Comparison of ENCODE assay signal across 18 cellular contexts in genomic region chr17:27991594-27991993, GRCh38. TPM values are rescaled to one million over a fixed set of nuclear protein-coding genes. Genes with fewer than 3 reads are reported as not detected.
A peak's percentile ranks its signal among the peaks of the same experiment; 100 is the strongest.
DNase-seq lines count a peak whose midpoint lies in the region; ATAC-seq, FAIRE-seq and TF ChIP-seq lines count a peak whose summit lies in the region.
"Had no signal": no experiment of that assay in that cellular context is flagged by ENCODE, and none has a peak within 500 bp of the region (broad histone marks: within the 10 kb centered on the region; RNA-seq: fewer than 3 reads in every experiment).

No MANE protein-coding gene starts in this region.

- H3K4me1 ChIP-seq in HepG2 (ENCODE audit: insufficient read depth, low read length) (no peaks in the 10 kb centered on the region), right lobe of liver (no peaks in the 10 kb centered on the region), Caco-2 (peaks cover 53% of the 10 kb centered on the region)
- no peaks in the 10 kb centered on the region for H3K4me1 ChIP-seq in naive thymus-derived CD4-positive, alpha-beta T cell (ENCODE audit: control insufficient read depth in 2 of 2, insufficient read depth in 2 of 2, low read length in 2 of 2)
- H3K4me1 ChIP-seq: A549 had no signal

- in situ Hi-C loops in HepG2 (cut with HindIII; ENCODE audit: extremely low pct_ligation_motif_present, low pct_unique_long_range_greater_than_20kb) = no loop called here

- H3K27ac ChIP-seq in HepG2 (ENCODE audit: extremely low read length, insufficient read depth, low read length) = no peak overlapping the region
- H3K27ac ChIP-seq in right lobe of liver = no peak overlapping the region
- H3K27ac ChIP-seq in dorsolateral prefrontal cortex = peak overlapping the region in 53 of 59 donors; percentile 17 to 98 (median 92)
- H3K27ac ChIP-seq in naive thymus-derived CD4-positive, alpha-beta T cell (ENCODE audit: low read depth, low read length) = no peak overlapping the region
- H3K27ac ChIP-seq: 22Rv1, A549, C4-2B had no signal

- H3K4me3 Mint-ChIP-seq in naive thymus-derived CD4-positive, alpha-beta T cell = no peak overlapping the region
- H3K4me3 Mint-ChIP-seq in Caco-2 (ENCODE audit: unreplicated experiment) = no peak overlapping the region
- H3K4me3 Mint-ChIP-seq: CD4-positive, alpha-beta T cell; H9 had no signal

- BruUV-seq in HepG2 (replicated peaks; lab: Mats Ljungman, UMichigan) = no TSS peak
- no TSS peak for BruUV-seq in Caco-2 (replicated peaks; lab: Mats Ljungman, UMichigan)

- DNase-seq in HepG2 (ENCODE audit: low spot score) (peak; percentile 11), right lobe of liver (no peak), dorsolateral prefrontal cortex (no peak), pons (ENCODE audit: low spot score) (peak; percentile 69), NCI-H1436 (lab: John Stamatoyannopoulos, UW) (no peak), NCI-H2227 treated with DMSO at 0.1 percent for 48 hours (lab: John Stamatoyannopoulos, UW) (no peak), Caco-2 (no peak)
- no peak for DNase-seq in naive thymus-derived CD4-positive, alpha-beta T cell
- DNase-seq: AML-193; Calu3; CD4-positive, alpha-beta T cell; DMS79 treated with DMSO at 0.1 percent for 48 hours; GF-D8; H9 had no signal

- ATAC-seq in HepG2 (no peak), right lobe of liver (no peak)
- no peak for ATAC-seq in naive thymus-derived CD4-positive, alpha-beta T cell
- ATAC-seq: A549 had no signal

- TF ChIP-seq EP300 in HepG2 (IDR thresholded peaks at IDR 0.05; ENCODE audit: low read depth in 2 of 2, low read length in 2 of 2) = no peak
- no peak for TF ChIP-seq EP300 in HepG2 (CRISPR knock-in tag; IDR thresholded peaks at IDR 0.05; ENCODE audit: borderline replicate concordance)

- no peak for TF ChIP-seq RAD21 in HepG2 (CRISPR knock-in tag; IDR thresholded peaks at IDR 0.05)

- no peak overlapping the region for H3K4me2 ChIP-seq in HepG2 (ENCODE audit: low read depth, low read length)
- H3K4me2 ChIP-seq: A549 had no signal

- no peaks in the 10 kb centered on the region for H3K9me3 Mint-ChIP-seq in naive thymus-derived CD4-positive, alpha-beta T cell
- H3K9me3 Mint-ChIP-seq in Caco-2 (ENCODE audit: unreplicated experiment) = peaks cover 25% of the 10 kb centered on the region
- H3K9me3 Mint-ChIP-seq: CD4-positive, alpha-beta T cell had no signal

- no peaks in the 10 kb centered on the region for H3K27me3 ChIP-seq in HepG2 (ENCODE audit: control insufficient read depth in 1 of 2, insufficient read depth in 2 of 2, low read length in 2 of 2)
- no peaks in the 10 kb centered on the region for H3K27me3 ChIP-seq in right lobe of liver
- no peaks in the 10 kb centered on the region for H3K27me3 ChIP-seq in dorsolateral prefrontal cortex
- no peaks in the 10 kb centered on the region for H3K27me3 ChIP-seq in naive thymus-derived CD4-positive, alpha-beta T cell (ENCODE audit: control insufficient read depth in 2 of 2, insufficient read depth in 2 of 2, low read length in 2 of 2)
- H3K27me3 ChIP-seq in Caco-2 (replicated peaks; ENCODE audit: control insufficient read depth, insufficient read depth, low read length) = no peaks in the 10 kb centered on the region

- intact Hi-C loops in HepG2 (cut with micrococcal nuclease; ENCODE audit: unreplicated experiment) (no loop called here), right lobe of liver (cut with DNase I) (no loop called here), dorsolateral prefrontal cortex (cut with DNase I) (loop anchor here in 1 of 2 donors (5.0 kb wide), 1 partner anchor 99 kb away; the partner anchor contains the start of gene LYRM9), Caco-2 (cut with micrococcal nuclease; ENCODE audit: unreplicated experiment) (no loop called here)
- intact Hi-C loops in naive thymus-derived CD4-positive, alpha-beta T cell (cut with micrococcal nuclease) = no loop called here

- H3K9me3 ChIP-seq in HepG2 (ENCODE audit: low read length) (no peaks in the 10 kb centered on the region), right lobe of liver (no peaks in the 10 kb centered on the region), Caco-2 (no peaks in the 10 kb centered on the region)
- H3K9me3 ChIP-seq in naive thymus-derived CD4-positive, alpha-beta T cell (ENCODE audit: control insufficient read depth in 2 of 3, low read length in 3 of 3) = no peaks in the 10 kb centered on the region
- H3K9me3 ChIP-seq: A549 had no signal

- POLR2A ChIA-PET in HepG2 (lab: Yijun Ruan, JAX) = no interaction called here
- POLR2A ChIA-PET in naive thymus-derived CD4-positive, alpha-beta T cell (lab: Charles Lee) = no interaction called here
- POLR2A ChIA-PET in Caco-2 (lab: Charles Lee) = no interaction called here

- no peak overlapping the region for H2AFZ ChIP-seq in HepG2 (ENCODE audit: low read length)

- H3K27me3 Mint-ChIP-seq in naive thymus-derived CD4-positive, alpha-beta T cell = peaks cover 4 to 13% (median 7%) of the 10 kb centered on the region in 5 donors
- H3K27me3 Mint-ChIP-seq in Caco-2 (ENCODE audit: insufficient read depth, unreplicated experiment) = no peaks in the 10 kb centered on the region

- no peak for FAIRE-seq in HepG2 (lab: Jason Lieb, UNC)
- FAIRE-seq: A549, H1 had no signal

- no peak for TF ChIP-seq CTCF in HepG2 (CRISPR knock-in tag; IDR thresholded peaks at IDR 0.05)
- TF ChIP-seq CTCF in right lobe of liver (IDR thresholded peaks at IDR 0.05) = no peak
- no peak for TF ChIP-seq CTCF in dorsolateral prefrontal cortex (IDR thresholded peaks at IDR 0.05 in 54 of 56, conservative IDR thresholded peaks at IDR 0.05 in 2 of 56; ENCODE audit: low read depth in 1 of 56, partially characterized antibody in 56 of 56)
- TF ChIP-seq CTCF in Caco-2 (IDR thresholded peaks at IDR 0.05; ENCODE audit: insufficient read depth in 1 of 2, low read depth in 1 of 2, low read length in 1 of 2, severe bottlenecking in 1 of 2, unreplicated experiment in 1 of 2) = no peak

- no peaks in the 10 kb centered on the region for H3K4me1 Mint-ChIP-seq in naive thymus-derived CD4-positive, alpha-beta T cell
- H3K4me1 Mint-ChIP-seq in Caco-2 (ENCODE audit: low read depth, unreplicated experiment) = peaks cover 41% of the 10 kb centered on the region

- no peak overlapping the region for H3K9ac ChIP-seq in HepG2 (ENCODE audit: insufficient read depth, low read depth, low read length)

- CTCF ChIA-PET in HepG2 (lab: Yijun Ruan, JAX; ENCODE audit: low intra/inter-chr PET ratio, low total read pairs) = no interaction called here
- CTCF ChIA-PET in naive thymus-derived CD4-positive, alpha-beta T cell (lab: Charles Lee) = no interaction called here
- CTCF ChIA-PET in Caco-2 (lab: Charles Lee) = no interaction called here

- H4K20me1 ChIP-seq in HepG2 (ENCODE audit: insufficient read depth, low read length) = no peaks in the 10 kb centered on the region

- H3K4me3 ChIP-seq in HepG2 (replicated peaks in 1 of 3; ENCODE audit: insufficient read depth in 1 of 3, low read depth in 2 of 3, low read length in 3 of 3) (no peak overlapping the region), right lobe of liver (no peak overlapping the region), dorsolateral prefrontal cortex (peak overlapping the region in 7 of 59 donors; percentile 3 to 26 (median 16)), Caco-2 (ENCODE audit: low read depth, low read length) (no peak overlapping the region)
- H3K4me3 ChIP-seq in naive thymus-derived CD4-positive, alpha-beta T cell (ENCODE audit: low read length) = no peak overlapping the region
- H3K4me3 ChIP-seq: A549 had no signal

- TF ChIP-seq POLR2A in HepG2 (IDR thresholded peaks at IDR 0.05; ENCODE audit: insufficient read depth in 1 of 2, low read depth in 2 of 2, low read length in 2 of 2) (no peak), right lobe of liver (IDR thresholded peaks at IDR 0.05) (no peak)

- no peaks in the 10 kb centered on the region for H3K36me3 Mint-ChIP-seq in naive thymus-derived CD4-positive, alpha-beta T cell
- no peaks in the 10 kb centered on the region for H3K36me3 Mint-ChIP-seq in Caco-2 (ENCODE audit: insufficient read depth, unreplicated experiment)

- no peaks in the 10 kb centered on the region for H3K36me3 ChIP-seq in HepG2 (replicated peaks in 1 of 2; ENCODE audit: control insufficient read depth in 1 of 2, insufficient read depth in 2 of 2, low read length in 2 of 2)
- H3K36me3 ChIP-seq in right lobe of liver = no peaks in the 10 kb centered on the region
- no peaks in the 10 kb centered on the region for H3K36me3 ChIP-seq in naive thymus-derived CD4-positive, alpha-beta T cell (ENCODE audit: control insufficient read depth in 2 of 3, insufficient read depth in 3 of 3, low read length in 3 of 3)
- no peaks in the 10 kb centered on the region for H3K36me3 ChIP-seq in Caco-2 (ENCODE audit: control insufficient read depth, insufficient read depth, low read length)

- no peak overlapping the region for H3K27ac Mint-ChIP-seq in naive thymus-derived CD4-positive, alpha-beta T cell
- no peak overlapping the region for H3K27ac Mint-ChIP-seq in Caco-2 (ENCODE audit: unreplicated experiment)
- H3K27ac Mint-ChIP-seq: CD4-positive, alpha-beta T cell; H9 had no signal

- H3K79me2 ChIP-seq in HepG2 (ENCODE audit: insufficient read depth, low read length) = no peaks in the 10 kb centered on the region

RNA-seq across cellular contexts. Expression of gene NLK, which starts 50.9 kb away (rescaled TPM):
- total RNA-seq in HepG2 (2016; rRNA removed; fragmentation: Illumina TruSeq; extraction: Trizol) (13.2 and 13.4 TPM in 2 replicates), right lobe of liver (10 to 100 TPM in 3 of 6 experiments, 1 to 10 TPM in 3; 8.8 to 10.6 (median 9.9) TPM), dorsolateral prefrontal cortex (100 to 1,000 TPM in 109 of 120 experiments, 10 to 100 TPM in 11; 75.6 to 169 (median 124) TPM), Caco-2 (2022) (84.5 and 87.3 TPM in 2 replicates)
- total RNA-seq in HepG2 (2016; cell fraction: cytosol; rRNA removed; fragmentation: Illumina TruSeq; extraction: Trizol; ENCODE audit: low read depth) = 7.4 and 9.4 TPM in 2 replicates
- total RNA-seq in HepG2 (2016; cell fraction: insoluble cytoplasmic fraction; rRNA removed; fragmentation: Illumina TruSeq; extraction: Trizol) = 12.7 and 13.0 TPM in 2 replicates
- 11.4 and 13.2 TPM in 2 replicates for total RNA-seq in HepG2 (2016; cell fraction: membrane; rRNA removed; fragmentation: Illumina TruSeq; extraction: Trizol)
- 16.5 and 19.7 TPM in 2 replicates for total RNA-seq in HepG2 (2016; cell fraction: nucleus; rRNA removed; fragmentation: Illumina TruSeq; extraction: Trizol)
- 14.6 and 17.6 TPM in 2 replicates for polyA plus RNA-seq in HepG2 (2011; rRNA removed)
- polyA plus RNA-seq in HepG2 (2011; cell fraction: cytosol; rRNA removed) = 6.0 and 9.4 TPM in 2 replicates
- 10.5 and 11.7 TPM in 2 replicates for polyA plus RNA-seq in HepG2 (2011; cell fraction: nucleus; rRNA removed)
- 6.7 and 7.4 TPM in 2 replicates for polyA plus RNA-seq in HepG2 (2012)
- 2.0 and 2.2 TPM in 2 replicates for polyA plus RNA-seq in HepG2 (2016; cell fraction: cytosol; fragmentation: Illumina TruSeq; extraction: Trizol; ENCODE audit: low read depth)
- polyA plus RNA-seq in HepG2 (2016; cell fraction: insoluble cytoplasmic fraction; fragmentation: Illumina TruSeq; extraction: Trizol; ENCODE audit: low read depth) = 11.4 and 12.2 TPM in 2 replicates
- polyA plus RNA-seq in HepG2 (2016; cell fraction: membrane; fragmentation: Illumina TruSeq; extraction: Trizol; ENCODE audit: low read depth) = 7.8 and 9.4 TPM in 2 replicates
- polyA plus RNA-seq in HepG2 (2016; cell fraction: nucleus; fragmentation: Illumina TruSeq; extraction: Trizol; ENCODE audit: insufficient read depth, low read depth) = 14.4 and 16.1 TPM in 2 replicates
- polyA minus RNA-seq in HepG2 (2011; rRNA and poly(A)+ RNA removed; ENCODE audit: low replicate concordance) = 44.7 and 70.6 TPM in 2 replicates
- 9.5 and 12.5 TPM in 2 replicates for polyA minus RNA-seq in HepG2 (2011; cell fraction: cytosol; rRNA and poly(A)+ RNA removed)
- polyA minus RNA-seq in HepG2 (2011; cell fraction: nucleus; rRNA and poly(A)+ RNA removed) = 49.2 and 50.1 TPM in 2 replicates
- 10 to 100 TPM; 12.9 to 19.2 (median 18.0) TPM for total RNA-seq in naive thymus-derived CD4-positive, alpha-beta T cell
- polyA plus RNA-seq in naive thymus-derived CD4-positive, alpha-beta T cell = 1 to 10 TPM; 1.0 to 2.1 TPM

Comparison
In these comparisons a context has a peak if more than half of its experiments do, and no peak if none do; other contexts are left out.
1. DNase-seq: peak in HepG2 (single experiment) and pons (single experiment); none in right lobe of liver (0 of 3), dorsolateral prefrontal cortex (0 of 10), naive thymus-derived CD4-positive, alpha-beta T cell (0 of 9), NCI-H1436 (single experiment), NCI-H2227 treated with DMSO at 0.1 percent for 48 hours (single experiment) and Caco-2 (0 of 2).
2. H3K27ac ChIP-seq: peak in dorsolateral prefrontal cortex (53 of 59); none in HepG2 (single experiment), right lobe of liver (0 of 3) and naive thymus-derived CD4-positive, alpha-beta T cell (single experiment).